10 cellular contexts compared by ENCODE assay signal in the genomic region with DNA sequence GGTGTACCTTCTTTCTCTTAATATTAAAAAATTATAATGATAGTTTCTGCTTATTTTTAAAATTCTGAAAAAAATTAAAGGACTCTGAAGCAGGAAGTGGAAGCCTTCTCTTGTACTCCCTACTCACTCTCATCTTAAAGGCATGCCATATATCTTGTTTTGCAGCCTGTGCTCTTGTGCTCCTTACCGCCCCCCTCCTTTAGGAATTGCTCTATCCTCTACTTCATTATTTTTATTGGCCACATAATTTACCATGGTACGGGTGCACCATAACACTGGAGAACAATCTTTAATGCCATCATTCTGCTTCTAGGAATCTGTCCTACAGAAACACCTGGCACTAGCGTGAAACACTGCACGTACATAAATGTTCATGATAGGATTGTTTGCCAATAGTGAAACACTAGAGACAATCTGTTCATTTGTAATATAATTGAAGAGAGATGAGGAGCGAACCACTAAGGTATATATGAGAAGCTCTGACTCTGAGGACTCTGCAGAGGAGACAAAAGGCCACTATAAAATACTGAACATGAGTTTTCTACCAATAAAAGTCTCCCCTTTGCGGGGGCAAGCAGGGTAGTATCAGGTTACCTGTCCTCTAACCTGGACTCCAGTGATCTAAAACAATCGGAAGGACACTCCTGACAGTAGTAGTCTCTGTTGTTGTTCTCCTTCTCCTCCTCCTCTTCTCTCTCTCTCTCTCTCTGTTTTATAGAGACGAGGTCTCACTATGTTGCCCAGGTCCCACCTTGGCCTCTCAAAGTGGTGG. TPM values are rescaled to one million over a fixed set of nuclear protein-coding genes. Genes with fewer than 3 reads are reported as not detected.
DNase-seq lines count a peak whose midpoint lies in the region; ATAC-seq and TF ChIP-seq lines count a peak whose summit lies in the region.
"Had no signal": no experiment of that assay in that cellular context is flagged by ENCODE, and none has a peak within 500 bp of the region (broad histone marks: within the 10 kb centered on the region; RNA-seq: fewer than 3 reads in every experiment).

No MANE protein-coding gene starts in this region.

- H2AFZ ChIP-seq in MM.1S (ENCODE audit: low read length): no peak overlapping the region

- H3K27me3 ChIP-seq in MG63: no peaks in the 10 kb centered on the region
- no peaks in the 10 kb centered on the region for H3K27me3 ChIP-seq in MM.1S (replicated peaks; ENCODE audit: insufficient read depth, low read length)

- no peaks in the 10 kb centered on the region for H3K9me3 ChIP-seq in MG63
- H3K9me3 ChIP-seq in MM.1S (replicated peaks; ENCODE audit: insufficient read depth, low read length): no peaks in the 10 kb centered on the region

- H3K9me2 ChIP-seq in MM.1S (replicated peaks; ENCODE audit: insufficient read depth, low read length): no peaks in the 10 kb centered on the region

- no peak overlapping the region for H3K4me3 ChIP-seq in cardiac fibroblast (replicated peaks in 1 of 2; ENCODE audit: low read depth in 2 of 2, low read length in 2 of 2)
- no peak overlapping the region for H3K4me3 ChIP-seq in MG63
- H3K4me3 ChIP-seq in MM.1S (ENCODE audit: low read length): no peak overlapping the region

- H3K4me1 ChIP-seq in MM.1S (ENCODE audit: low read length): no peaks in the 10 kb centered on the region

- H3K36me3 ChIP-seq in MG63 (no peaks in the 10 kb centered on the region), MM.1S (replicated peaks; ENCODE audit: insufficient read depth, low read length) (no peaks in the 10 kb centered on the region)

- no peaks in the 10 kb centered on the region for H3K79me2 ChIP-seq in MM.1S (ENCODE audit: low read length)

- H3K27ac ChIP-seq in MM.1S (ENCODE audit: low read length): no peak overlapping the region

- no peaks in the 10 kb centered on the region for H4K20me1 ChIP-seq in MM.1S (ENCODE audit: insufficient read depth, low read length)

- no peaks in the 10 kb centered on the region for H3K36me3 Mint-ChIP-seq in activated T-helper 17 cell treated with anti-CD3 and anti-CD28 coated beads, Interleukin-2, amount 50 U/mL, for 72 hours (ENCODE audit: low read depth)
- H3K36me3 Mint-ChIP-seq: stimulated activated memory B cell treated with anti-CD40 and anti-IgM and Interleukin-4, amounts not matched to agents 10 μg/mL and 1 μg/mL and 100 μg/mL, for 72 hours had no signal

- H3K4me1 Mint-ChIP-seq in activated T-helper 17 cell treated with anti-CD3 and anti-CD28 coated beads, Interleukin-2, amount 50 U/mL, for 72 hours: no peaks in the 10 kb centered on the region
- H3K4me1 Mint-ChIP-seq: stimulated activated memory B cell treated with anti-CD40 and anti-IgM and Interleukin-4, amounts not matched to agents 10 μg/mL and 1 μg/mL and 100 μg/mL, for 72 hours had no signal

- TF ChIP-seq CTCF in cardiac fibroblast (IDR thresholded peaks at IDR 0.05; ENCODE audit: low read depth, low read length) (peak; percentile 26), MM.1S (IDR thresholded peaks at IDR 0.05; ENCODE audit: low read length) (no peak)

- H3K4me2 ChIP-seq in MM.1S (ENCODE audit: low read depth, low read length): no peak overlapping the region

- no peak for ATAC-seq in activated T-helper 17 cell treated with anti-CD3 and anti-CD28 coated beads, Interleukin-2, amount 50 U/mL, for 72 hours (replicated peaks)
- ATAC-seq: stimulated activated memory B cell treated with anti-CD40 and anti-IgM and Interleukin-4, amounts not matched to agents 10 μg/mL and 1 μg/mL and 100 μg/mL, for 72 hours had no signal

- no peaks in the 10 kb centered on the region for H3F3A ChIP-seq in MM.1S (ENCODE audit: insufficient read depth, low read length)

- H3K27ac Mint-ChIP-seq in activated T-helper 17 cell treated with anti-CD3 and anti-CD28 coated beads, Interleukin-2, amount 50 U/mL, for 72 hours: no peak overlapping the region
- H3K27ac Mint-ChIP-seq: activated T-helper 1 cell treated with anti-CD3 and anti-CD28 coated beads, Interleukin-12 subunit alpha, Interleukin-12 subunit beta, Interleukin-2, Interleukin-4 antibody, amounts not matched to agents 30 ng/mL and 10 ng/mL and 1 ng/mL, durations not matched to agents 14 hours and 24 hours and 36 hours; stimulated activated memory B cell treated with anti-CD40 and anti-IgM and Interleukin-4, amounts not matched to agents 10 μg/mL and 1 μg/mL and 100 μg/mL, for 72 hours had no signal

- H3K4me3 Mint-ChIP-seq in activated T-helper 17 cell treated with anti-CD3 and anti-CD28 coated beads, Interleukin-2, amount 50 U/mL, for 72 hours: no peak overlapping the region
- H3K4me3 Mint-ChIP-seq: activated T-helper 1 cell treated with anti-CD3 and anti-CD28 coated beads, Interleukin-12 subunit alpha, Interleukin-12 subunit beta, Interleukin-2, Interleukin-4 antibody, amounts not matched to agents 30 ng/mL and 10 ng/mL and 1 ng/mL, durations not matched to agents 14 hours and 24 hours and 36 hours; stimulated activated memory B cell treated with anti-CD40 and anti-IgM and Interleukin-4, amounts not matched to agents 10 μg/mL and 1 μg/mL and 100 μg/mL, for 72 hours had no signal

- H3K27me3 Mint-ChIP-seq in activated T-helper 17 cell treated with anti-CD3 and anti-CD28 coated beads, Interleukin-2, amount 50 U/mL, for 72 hours: peaks cover 10% of the 10 kb centered on the region

- H3K9me3 Mint-ChIP-seq in activated T-helper 17 cell treated with anti-CD3 and anti-CD28 coated beads, Interleukin-2, amount 50 U/mL, for 72 hours: no peaks in the 10 kb centered on the region
- H3K9me3 Mint-ChIP-seq: activated T-helper 1 cell treated with anti-CD3 and anti-CD28 coated beads, Interleukin-12 subunit alpha, Interleukin-12 subunit beta, Interleukin-2, Interleukin-4 antibody, amounts not matched to agents 30 ng/mL and 10 ng/mL and 1 ng/mL, durations not matched to agents 14 hours and 24 hours and 36 hours; stimulated activated memory B cell treated with anti-CD40 and anti-IgM and Interleukin-4, amounts not matched to agents 10 μg/mL and 1 μg/mL and 100 μg/mL, for 72 hours had no signal

- H3K9ac ChIP-seq in MM.1S (ENCODE audit: low read length): no peak overlapping the region

- DNase-seq in EL (peak; percentile 69), NCI-H2171 treated with DMSO at 0.1 percent for 48 hours (lab: John Stamatoyannopoulos, UW) (peak; percentile 82), cardiac fibroblast (ENCODE audit: low read depth in 2 of 2) (peak; percentile 73 to 79), non-pigmented ciliary epithelial cell (ENCODE audit: low read depth) (peak; percentile 41), NCI-H2081 treated with DMSO at 0.1 percent for 48 hours (lab: John Stamatoyannopoulos, UW) (no peak), MG63 (no peak), MM.1S (no peak)

RNA-seq across cellular contexts. Expression of a gene that starts 6.3 kb away (rescaled TPM):
- 0.30 TPM in 1 of 2 replicates, not detected in the other for total RNA-seq in MG63 (2014; rRNA removed; shearing (Covaris generic); ENCODE audit: low replicate concordance)
- under 1 TPM in 1 of 2 donors, not detected in 1; 0.04 TPM for total RNA-seq in activated T-helper 17 cell treated with anti-CD3 and anti-CD28 coated beads, Interleukin-2, amount 50 U/mL, for 72 hours
- total RNA-seq: activated T-helper 1 cell treated with anti-CD3 and anti-CD28 coated beads, Interleukin-12 subunit alpha, Interleukin-12 subunit beta, Interleukin-2, Interleukin-4 antibody, amounts not matched to agents 30 ng/mL and 10 ng/mL and 1 ng/mL, durations not matched to agents 14 hours and 24 hours and 36 hours had no signal

RNA-seq across cellular contexts. Expression of a gene that starts 24.5 kb away (rescaled TPM):
- 4.9 and 14.5 TPM in 2 replicates for total RNA-seq in MG63 (2014; rRNA removed; shearing (Covaris generic); ENCODE audit: low replicate concordance)
- under 1 TPM in 1 of 2 donors, not detected in 1; 0.66 TPM for total RNA-seq in activated T-helper 17 cell treated with anti-CD3 and anti-CD28 coated beads, Interleukin-2, amount 50 U/mL, for 72 hours
- total RNA-seq: activated T-helper 1 cell treated with anti-CD3 and anti-CD28 coated beads, Interleukin-12 subunit alpha, Interleukin-12 subunit beta, Interleukin-2, Interleukin-4 antibody, amounts not matched to agents 30 ng/mL and 10 ng/mL and 1 ng/mL, durations not matched to agents 14 hours and 24 hours and 36 hours had no signal

RNA-seq across cellular contexts. Expression of a gene that starts 37.0 kb away (rescaled TPM):
- 2.0 TPM in 1 of 2 replicates, not detected in the other for total RNA-seq in MG63 (2014; rRNA removed; shearing (Covaris generic); ENCODE audit: low replicate concordance)
- 10 to 100 TPM; 11.1 to 14.6 TPM for total RNA-seq in activated T-helper 17 cell treated with anti-CD3 and anti-CD28 coated beads, Interleukin-2, amount 50 U/mL, for 72 hours

RNA-seq across cellular contexts. Expression of a gene that starts 37.2 kb away (rescaled TPM):
- total RNA-seq in MG63 (2014; rRNA removed; shearing (Covaris generic); ENCODE audit: low replicate concordance): 19.1 and 30.7 TPM in 2 replicates
- 100 to 1,000 TPM in 1 of 2 donors, 10 to 100 TPM in 1; 64.3 to 132 TPM for total RNA-seq in activated T-helper 17 cell treated with anti-CD3 and anti-CD28 coated beads, Interleukin-2, amount 50 U/mL, for 72 hours

RNA-seq across cellular contexts. Expression of a gene that starts 50.1 kb away (rescaled TPM):
- 16.8 and 32.0 TPM in 2 replicates for total RNA-seq in MG63 (2014; rRNA removed; shearing (Covaris generic); ENCODE audit: low replicate concordance)
- total RNA-seq in activated T-helper 17 cell treated with anti-CD3 and anti-CD28 coated beads, Interleukin-2, amount 50 U/mL, for 72 hours: 10 to 100 TPM; 36.6 to 45.7 TPM

Comparison
In these comparisons a context has a peak if more than half of its experiments do, and no peak if none do; other contexts are left out.
1. DNase-seq: peak in EL (single experiment), NCI-H2171 treated with DMSO at 0.1 percent for 48 hours (single experiment), cardiac fibroblast (2 of 2) and non-pigmented ciliary epithelial cell (single experiment); none in NCI-H2081 treated with DMSO at 0.1 percent for 48 hours (single experiment), MG63 (single experiment) and MM.1S (single experiment).